ENCODE assay signal across 8 cellular contexts in genomic region chrX:132631579-132632232, GRCh38.
A peak's percentile ranks its signal among the peaks of the same experiment; 100 is the strongest.
DNase-seq lines count a peak whose midpoint lies in the region; ATAC-seq, FAIRE-seq and TF ChIP-seq lines count a peak whose summit lies in the region.

No MANE protein-coding gene starts in this region.

- H3K9me1 ChIP-seq in K562 (ENCODE audit: control insufficient read depth, insufficient read depth, low read length), result no peaks in the 10 kb centered on the region

- no peaks in the 10 kb centered on the region for H3K79me2 ChIP-seq in K562 (ENCODE audit: control insufficient read depth, insufficient read depth, low read length)

- DNase-seq in M059J (ENCODE audit: low read depth), result peak; percentile 39
- DNase-seq in K562 (ENCODE audit: extremely low read depth in 1 of 4, low spot score in 3 of 4), result peak; percentile 6 to 28 (median 11)
- DNase-seq in left kidney (ENCODE audit: low read depth, low spot score), result peak; percentile 54
- DNase-seq in activated CD4-positive, alpha-beta T cell treated with anti-CD3 and anti-CD28 coated beads for 36 hours, result no peak

- no peak overlapping the region for H3K4me3 ChIP-seq in K562

- H3K36me3 ChIP-seq in K562 (ENCODE audit: control insufficient read depth, insufficient read depth, low read length), result no peaks in the 10 kb centered on the region

- peak; percentile 61 to 64 for TF ChIP-seq RAD21 in K562 (CRISPR knock-in tag; conservative IDR thresholded peaks at IDR 0.05 in 1 of 2, IDR thresholded peaks at IDR 0.05 in 1 of 2)

- no peaks in the 10 kb centered on the region for H4K20me1 ChIP-seq in K562 (replicated peaks; ENCODE audit: control insufficient read depth, insufficient read depth, low read length)

- CTCF ChIA-PET in K562 (lab: Yijun Ruan, JAX; ENCODE audit: low intra/inter-chr PET ratio), result interaction anchor here (0.6 to 1.5 kb wide), 5 partner anchors 72 to 790 kb away, joined by 4 to 10 read pairs (median 7); no protein-coding TSS in a partner anchor
- CTCF ChIA-PET in activated CD4-positive, alpha-beta T cell treated with anti-CD3 and anti-CD28 coated beads for 36 hours (lab: Charles Lee), result interaction anchor here (0.6 to 1.5 kb wide), 11 partner anchors 9 to 1039 kb away, joined by 3 to 6 read pairs (median 4); no protein-coding TSS in a partner anchor

- no peak for TF ChIP-seq POLR2A in K562 (conservative IDR thresholded peaks at IDR 0.05)

- 0% methylated on average over 3 of the region's 3 CpGs for WGBS in K562 (ENCODE audit: insufficient coverage, low coverage, missing lambda C conversion rate)

- in situ Hi-C loops in K562 (cut with MboI), result no loop called here

- intact Hi-C loops in K562 (cut with micrococcal nuclease), result loop anchor here (5.0 kb wide), 1 partner anchor 404 kb away; no protein-coding TSS in a partner anchor
- intact Hi-C loops in activated CD4-positive, alpha-beta T cell treated with anti-CD3 and anti-CD28 coated beads for 36 hours (cut with DNase I, micrococcal nuclease), result loop anchor here (1.0 to 10.0 kb wide), 5 partner anchors 338 to 779 kb away; no protein-coding TSS in a partner anchor

- TF ChIP-seq EP300 in K562 (IDR thresholded peaks at IDR 0.05; ENCODE audit: low read length), result no peak

- peak; percentile 29 for FAIRE-seq in K562 (lab: Jason Lieb, UNC)

- no peaks in the 10 kb centered on the region for H3K9me3 ChIP-seq in K562 (replicated peaks; ENCODE audit: control insufficient read depth, insufficient read depth, low read depth, low read length)

- H3K9ac ChIP-seq in K562 (ENCODE audit: insufficient read depth in 1 of 2, low read depth in 2 of 2, low read length in 2 of 2), result no peak overlapping the region

- H3K27ac ChIP-seq in C4-2B, result no peak overlapping the region
- no peak overlapping the region for H3K27ac ChIP-seq in K562 (ENCODE audit: extremely low read depth, low read depth, low read length)

- H3K4me3 Mint-ChIP-seq in activated CD4-positive, alpha-beta T cell treated with anti-CD3 and anti-CD28 coated beads for 36 hours, result no peak overlapping the region

- peak; percentile 70 for TF ChIP-seq CTCF in C4-2B (conservative IDR thresholded peaks at IDR 0.05)
- TF ChIP-seq CTCF in K562 (IDR thresholded peaks at IDR 0.05 in 2 of 3, conservative IDR thresholded peaks at IDR 0.05 in 1 of 3; ENCODE audit: insufficient read depth in 2 of 3, low read depth in 1 of 3, low read length in 3 of 3), result peak; percentile 27 to 62 (median 42); a peak in 5 of 6 replicates

- peaks cover 3 to 12% of the 10 kb centered on the region in 2 experiments; a peak in 3 of 5 replicates for H3K27me3 ChIP-seq in K562 (ENCODE audit: control insufficient read depth in 2 of 2, insufficient read depth in 2 of 2, low read length in 2 of 2)

- H3K4me1 Mint-ChIP-seq in activated CD4-positive, alpha-beta T cell treated with anti-CD3 and anti-CD28 coated beads for 36 hours, result no peaks in the 10 kb centered on the region

- ATAC-seq in GM18511 (IDR thresholded peaks at IDR 0.05; ENCODE audit: unreplicated experiment), result peak; percentile 74
- peak; percentile 66; the same call in 2 of the 3 replicates for ATAC-seq in K562
- no peak for ATAC-seq in HG03439 (IDR thresholded peaks at IDR 0.05; ENCODE audit: unreplicated experiment)
- ATAC-seq in activated CD4-positive, alpha-beta T cell treated with anti-CD3 and anti-CD28 coated beads for 36 hours, result no peak
- no peak for ATAC-seq in HG03521 (IDR thresholded peaks at IDR 0.05; ENCODE audit: unreplicated experiment)

- BruUV-seq in K562 (replicated peaks; lab: Mats Ljungman, UMichigan), result no TSS peak

- no peaks in the 10 kb centered on the region for H3K27me3 Mint-ChIP-seq in activated CD4-positive, alpha-beta T cell treated with anti-CD3 and anti-CD28 coated beads for 36 hours

- no peak overlapping the region for H2AFZ ChIP-seq in K562 (ENCODE audit: low read depth, low read length)

- H3K4me2 ChIP-seq in K562 (ENCODE audit: insufficient read depth, low read length), result no peak overlapping the region

- H3K27ac Mint-ChIP-seq in activated CD4-positive, alpha-beta T cell treated with anti-CD3 and anti-CD28 coated beads for 36 hours, result no peak overlapping the region

- no peaks in the 10 kb centered on the region for H3K9me3 Mint-ChIP-seq in activated CD4-positive, alpha-beta T cell treated with anti-CD3 and anti-CD28 coated beads for 36 hours (ENCODE audit: low read depth)

- H3K4me1 ChIP-seq in K562 (replicated peaks in 1 of 2; ENCODE audit: control insufficient read depth in 2 of 2, insufficient read depth in 2 of 2, low read length in 2 of 2), result no peaks in the 10 kb centered on the region

- POLR2A ChIA-PET in K562 (lab: Yijun Ruan, JAX), result interaction anchor here (0.6 kb wide), 1 partner anchor 28 kb away, joined by 3 read pairs; no protein-coding TSS in a partner anchor
- POLR2A ChIA-PET in activated CD4-positive, alpha-beta T cell treated with anti-CD3 and anti-CD28 coated beads for 36 hours (lab: Charles Lee), result no interaction called here

- H3K36me3 Mint-ChIP-seq in activated CD4-positive, alpha-beta T cell treated with anti-CD3 and anti-CD28 coated beads for 36 hours (ENCODE audit: low read depth), result no peaks in the 10 kb centered on the region

TF ChIP-seq in K562, 482 proteins besides CTCF, POLR2A, EP300 and RAD21 (continues in another document):
- TF ChIP-seq, protein P1, sequence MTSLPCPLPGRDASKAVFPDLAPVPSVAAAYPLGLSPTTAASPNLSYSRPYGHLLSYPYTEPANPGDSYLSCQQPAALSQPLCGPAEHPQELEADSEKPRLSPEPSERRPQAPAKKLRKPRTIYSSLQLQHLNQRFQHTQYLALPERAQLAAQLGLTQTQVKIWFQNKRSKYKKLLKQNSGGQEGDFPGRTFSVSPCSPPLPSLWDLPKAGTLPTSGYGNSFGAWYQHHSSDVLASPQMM (CRISPR knock-in tag; IDR thresholded peaks at IDR 0.05), result no peak
- TF ChIP-seq DEAF1 (CRISPR knock-in tag; IDR thresholded peaks at IDR 0.05), result 0 out of 2 replicates have a peak, but pooled peaks have one; percentile 23
- TF ChIP-seq SRSF3 (IDR thresholded peaks at IDR 0.05; ENCODE audit: insufficient read depth, low read length), result no peak

Comparison
In these comparisons a context has a peak if more than half of its experiments do, and no peak if none do; other contexts are left out.
1. ATAC-seq: peak in GM18511 (single experiment) and K562 (single experiment); none in HG03439 (single experiment), activated CD4-positive, alpha-beta T cell treated with anti-CD3 and anti-CD28 coated beads for 36 hours (single experiment) and HG03521 (single experiment).